18 cellular contexts compared by ENCODE assay signal in genomic region chr2:105645031-105645940, GRCh38.
DNase-seq lines count a peak whose midpoint lies in the region; ATAC-seq and TF ChIP-seq lines count a peak whose summit lies in the region.
"Had no signal": no experiment of that assay in that cellular context is flagged by ENCODE, and none has a peak within 500 bp of the region (broad histone marks: within the 10 kb centered on the region; RNA-seq: fewer than 3 reads in every experiment).

No MANE protein-coding gene starts in this region.

- H3K9me3 ChIP-seq in BLaER1 (no peaks in the 10 kb centered on the region), IMR-90 (ENCODE audit: control insufficient read depth, insufficient read depth, low read length) (no peaks in the 10 kb centered on the region), muscle layer of duodenum (ENCODE audit: control insufficient read depth in 1 of 2, low read length in 2 of 2) (no peaks in the 10 kb centered on the region)
- H3K9me3 ChIP-seq: right lobe of liver had no signal

- no peak overlapping the region for H2BK5ac ChIP-seq in IMR-90 (ENCODE audit: low read depth, low read length, poor library complexity, severe bottlenecking)

- 70% methylated on average over 2 of the region's 18 CpGs; no CpG with 5 or more reads in 1 of the 2 experiments for WGBS in IMR-90 (ENCODE audit: extremely low coverage in 2 of 2, insufficient read length in 1 of 2), 2 experiments

- H3K79me1 ChIP-seq in IMR-90 (ENCODE audit: low read depth in 1 of 2, low read length in 2 of 2) = no peaks in the 10 kb centered on the region

- H3K27ac ChIP-seq in BLaER1 = no peak overlapping the region
- no peak overlapping the region for H3K27ac ChIP-seq in IMR-90 (ENCODE audit: insufficient read depth, low read length)
- H3K27ac ChIP-seq in caudate nucleus (ENCODE audit: low read depth, low read length) = peak overlapping the region; percentile 64
- peak overlapping the region; percentile 49 for H3K27ac ChIP-seq in muscle layer of duodenum (ENCODE audit: low read length)
- H3K27ac ChIP-seq: coronary artery, right lobe of liver had no signal

- intact Hi-C loops in IMR-90 (cut with micrococcal nuclease) = no loop called here

- no peak for DNase-seq in IMR-90
- peak in 12 of 61 donors; percentile 6 to 42 (median 25) for DNase-seq in caudate nucleus (lab: John Stamatoyannopoulos, UW)
- no peak for DNase-seq in nephron progenitor cell
- no peak for DNase-seq in ecto neural progenitor cell (ENCODE audit: low spot score)
- no peak for DNase-seq in germinal center (ENCODE audit: low spot score)
- DNase-seq: CD4-positive, alpha-beta memory T cell; DMS79; NCI-H226; T-helper 9 cell had no signal

- in situ Hi-C loops in IMR-90 (cut with MboI; ENCODE audit: low sequenced_read_pairs) = no loop called here

- H3K4me2 ChIP-seq in BLaER1 (peak overlapping the region; percentile 52), IMR-90 (ENCODE audit: low read depth, low read length) (no peak overlapping the region)

- no peaks in the 10 kb centered on the region for H3K36me3 ChIP-seq in BLaER1
- no peaks in the 10 kb centered on the region for H3K36me3 ChIP-seq in IMR-90 (ENCODE audit: control insufficient read depth, insufficient read depth, low read length)
- H3K36me3 ChIP-seq in muscle layer of duodenum (ENCODE audit: control insufficient read depth in 1 of 2, insufficient read depth in 2 of 2, low read length in 2 of 2) = no peaks in the 10 kb centered on the region
- H3K36me3 ChIP-seq: right lobe of liver had no signal

- no peak for TF ChIP-seq POLR2A in IMR-90 (IDR thresholded peaks at IDR 0.05; ENCODE audit: low read depth, low read length)

- no peak overlapping the region for H4K5ac ChIP-seq in IMR-90 (ENCODE audit: low read depth, low read length)

- H3K9me1 ChIP-seq in IMR-90 (ENCODE audit: insufficient read depth, low read length) = no peaks in the 10 kb centered on the region

- no peak overlapping the region for H3K14ac ChIP-seq in IMR-90 (replicated peaks; ENCODE audit: low read depth, low read length)

- no peak overlapping the region for H3K23ac ChIP-seq in IMR-90 (ENCODE audit: low read depth, low read length)

- no peak overlapping the region for H2AK5ac ChIP-seq in IMR-90 (ENCODE audit: low read depth, low read length)

- no peak overlapping the region for H3K4me3 Mint-ChIP-seq in nephron progenitor cell
- H3K4me3 Mint-ChIP-seq: CD4-positive, alpha-beta memory T cell had no signal

- no peak for TF ChIP-seq RAD21 in IMR-90 (IDR thresholded peaks at IDR 0.05; ENCODE audit: low read length)

- H2BK15ac ChIP-seq in IMR-90 (ENCODE audit: low read depth, low read length) = no peak overlapping the region

- no peak overlapping the region for H2BK20ac ChIP-seq in IMR-90 (ENCODE audit: low read depth, low read length)

- peaks cover 5% of the 10 kb centered on the region for H3K9me3 Mint-ChIP-seq in nephron progenitor cell

- H3K4me1 ChIP-seq in BLaER1 = peaks cover 12% of the 10 kb centered on the region
- H3K4me1 ChIP-seq in IMR-90 (ENCODE audit: control insufficient read depth, insufficient read depth, low read length) = no peaks in the 10 kb centered on the region
- H3K4me1 ChIP-seq in muscle layer of duodenum (ENCODE audit: control insufficient read depth in 1 of 2, insufficient read depth in 2 of 2, low read length in 2 of 2) = no peaks in the 10 kb centered on the region

- no peak for TF ChIP-seq CTCF in IMR-90 (conservative IDR thresholded peaks at IDR 0.05; ENCODE audit: low read depth, low read length)
- TF ChIP-seq CTCF in nephron progenitor cell (IDR thresholded peaks at IDR 0.05) = no peak

- no TSS peak for BruUV-seq in IMR-90 (replicated peaks; lab: Mats Ljungman, UMichigan)

- no peak overlapping the region for H4K8ac ChIP-seq in IMR-90 (ENCODE audit: low read depth in 2 of 2, low read length in 2 of 2)

- H3K27me3 ChIP-seq in BLaER1 (no peaks in the 10 kb centered on the region), IMR-90 (ENCODE audit: control insufficient read depth, insufficient read depth, low read length) (peaks cover 20% of the 10 kb centered on the region), muscle layer of duodenum (ENCODE audit: low read depth, low read length) (no peaks in the 10 kb centered on the region)

- no peak overlapping the region for H3K27ac Mint-ChIP-seq in nephron progenitor cell
- H3K27ac Mint-ChIP-seq: activated naive CD4-positive, alpha-beta T cell treated with anti-CD3 and anti-CD28 coated beads, Interleukin-2, amount 50 U/mL, for 72 hours; CD4-positive, alpha-beta memory T cell had no signal

- peaks cover 8% of the 10 kb centered on the region for H3K27me3 Mint-ChIP-seq in nephron progenitor cell (ENCODE audit: low read depth, poor library complexity)

- 0 out of 2 replicates have a peak overlapping the region, but pooled peaks have one; percentile 3 for H3K4ac ChIP-seq in IMR-90 (ENCODE audit: low read depth, low read length)

- CTCF ChIA-PET in IMR-90 (lab: Yijun Ruan, JAX) = interaction anchor here (0.5 kb wide), 1 partner anchor 60 kb away, joined by 3 read pairs; no protein-coding TSS in a partner anchor

- H2BK120ac ChIP-seq in IMR-90 (ENCODE audit: low read depth, low read length) = 0 out of 2 replicates have a peak overlapping the region, but pooled peaks have one; percentile 11

- POLR2A ChIA-PET in IMR-90 (lab: Charles Lee; ENCODE audit: unreplicated experiment) = no interaction called here

- peaks cover 32% of the 10 kb centered on the region for H3K4me1 Mint-ChIP-seq in nephron progenitor cell

- H4K91ac ChIP-seq in IMR-90 (ENCODE audit: insufficient read depth, low read depth, low read length) = no peak overlapping the region; the same call in 1 of the 2 replicates

- no peaks in the 10 kb centered on the region for H3K36me3 Mint-ChIP-seq in nephron progenitor cell (ENCODE audit: low read depth)

- H3K9ac ChIP-seq in BLaER1 (no peak overlapping the region), IMR-90 (ENCODE audit: low read depth, low read length) (no peak overlapping the region)

- no peak overlapping the region for H2AK9ac ChIP-seq in IMR-90 (replicated peaks; ENCODE audit: low read depth, low read length, poor library complexity)

- H3K18ac ChIP-seq in IMR-90 (ENCODE audit: low read depth, low read length) = no peak overlapping the region

- dilution Hi-C loops in IMR-90 (cut with HindIII; ENCODE audit: low sequenced_read_pairs, unreplicated experiment) = no loop called here

- ATAC-seq in IMR-90 (ENCODE audit: low read depth) (no peak), HG03159 (IDR thresholded peaks at IDR 0.05; ENCODE audit: unreplicated experiment) (no peak)
- ATAC-seq: activated CD4-positive, CD25-positive, alpha-beta regulatory T cell treated with anti-CD3 and anti-CD28 coated beads, Interleukin-2, amount 50 U/mL, for 24 hours; activated naive CD4-positive, alpha-beta T cell treated with anti-CD3 and anti-CD28 coated beads, Interleukin-2, amount 50 U/mL, for 72 hours; SK-N-SH treated with all-trans-retinoic acid at 6 μM for 48 hours had no signal

- no peak overlapping the region for H3K56ac ChIP-seq in IMR-90 (ENCODE audit: extremely low read depth, insufficient read depth, low read length)

- H4K20me1 ChIP-seq in BLaER1 (no peaks in the 10 kb centered on the region), IMR-90 (ENCODE audit: insufficient read depth, low read length) (no peaks in the 10 kb centered on the region)

- H3K4me3 ChIP-seq in BLaER1 (no peak overlapping the region), IMR-90 (ENCODE audit: insufficient read depth, low read depth, low read length) (no peak overlapping the region), muscle layer of duodenum (ENCODE audit: low read depth in 1 of 2, low read length in 2 of 2) (no peak overlapping the region)
- H3K4me3 ChIP-seq: lung, right lobe of liver had no signal

- H2AFZ ChIP-seq in IMR-90 (replicated peaks; ENCODE audit: low read length, poor library complexity) = no peak overlapping the region

TF ChIP-seq in IMR-90, 13 proteins besides CTCF, POLR2A, EP300 and RAD21:
- no peak for TF ChIP-seq FOS (IDR thresholded peaks at IDR 0.05; ENCODE audit: low read depth, low read length)
- no peak for TF ChIP-seq MAFK (IDR thresholded peaks at IDR 0.05; ENCODE audit: low read depth, low read length)
- no peak for TF ChIP-seq RFX5 (IDR thresholded peaks at IDR 0.05; ENCODE audit: low read depth, low read length)
- TF ChIP-seq MAZ (IDR thresholded peaks at IDR 0.05; ENCODE audit: borderline replicate concordance, low read depth, low read length) = no peak
- no peak for TF ChIP-seq ELK1 (IDR thresholded peaks at IDR 0.05; ENCODE audit: borderline replicate concordance, low read depth, low read length)
- no peak for TF ChIP-seq USF2 (IDR thresholded peaks at IDR 0.05; ENCODE audit: low read depth, low read length)
- no peak for TF ChIP-seq BHLHE40 (IDR thresholded peaks at IDR 0.05; ENCODE audit: low read depth, low read length)
- no peak for TF ChIP-seq NFE2L2 (IDR thresholded peaks at IDR 0.05; ENCODE audit: low read depth, low read length)
- no peak for TF ChIP-seq CHD1 (IDR thresholded peaks at IDR 0.05; ENCODE audit: low read depth, low read length)
TF ChIP-seq in IMR-90: peak in this region for 0.

Comparison
In these comparisons a context has a peak if more than half of its experiments do, and no peak if none do; other contexts are left out.
1. H3K27ac ChIP-seq: peak in caudate nucleus (single experiment) and muscle layer of duodenum (single experiment); none in BLaER1 (single experiment) and IMR-90 (single experiment).